Comparison of ENCODE assay signal across 15 cellular contexts in the genomic region with DNA sequence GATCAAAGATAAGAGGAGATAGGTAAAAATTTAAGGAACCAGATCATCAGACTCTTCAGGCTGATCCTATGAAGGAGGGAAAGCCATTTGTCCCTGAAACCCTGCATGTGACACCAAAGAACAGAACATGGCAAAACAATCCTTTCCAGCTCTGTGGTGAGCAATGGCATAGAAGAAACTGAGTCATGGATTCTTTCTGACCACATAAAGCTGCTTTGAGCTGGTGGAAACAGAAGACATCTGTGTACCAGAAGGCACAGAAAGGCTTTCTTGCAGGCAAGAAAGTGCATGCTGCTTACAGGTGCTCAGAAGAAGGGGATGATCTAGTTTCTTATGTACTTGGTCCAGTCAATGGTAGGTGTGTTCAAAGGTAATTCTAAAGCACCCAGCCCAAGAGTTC. TPM values are rescaled to one million over a fixed set of nuclear protein-coding genes. Genes with fewer than 3 reads are reported as not detected.
DNase-seq lines count a peak whose midpoint lies in the region; ATAC-seq and TF ChIP-seq lines count a peak whose summit lies in the region.
"Had no signal": no experiment of that assay in that cellular context is flagged by ENCODE, and none has a peak within 500 bp of the region (broad histone marks: within the 10 kb centered on the region; RNA-seq: fewer than 3 reads in every experiment).

No MANE protein-coding gene starts in this region.

- H3K4me1 ChIP-seq in SK-N-SH (ENCODE audit: control insufficient read depth in 1 of 2, insufficient read depth in 2 of 2, low read depth in 1 of 2, low read length in 1 of 2) = no peaks in the 10 kb centered on the region; a peak in 2 of 4 replicates
- H3K4me1 ChIP-seq in neural progenitor cell = peaks cover 10% of the 10 kb centered on the region
- H3K4me1 ChIP-seq: testis had no signal

- H3K9me2 ChIP-seq in SK-N-SH = no peaks in the 10 kb centered on the region

- H4K20me1 ChIP-seq in SK-N-SH (ENCODE audit: insufficient read depth) (no peaks in the 10 kb centered on the region), neural progenitor cell (ENCODE audit: low read depth) (peaks cover 5% of the 10 kb centered on the region)

- peaks cover 1% of the 10 kb centered on the region for H3K36me3 Mint-ChIP-seq in neural progenitor cell
- H3K36me3 Mint-ChIP-seq: IgD-negative memory B cell had no signal

- H3K4me1 Mint-ChIP-seq in neural progenitor cell = peaks cover 8% of the 10 kb centered on the region
- H3K4me1 Mint-ChIP-seq: H9 had no signal

- H3K9me3 Mint-ChIP-seq in neural progenitor cell = no peaks in the 10 kb centered on the region
- H3K9me3 Mint-ChIP-seq: H9, IgD-negative memory B cell had no signal

- H3K4me3 Mint-ChIP-seq in neural progenitor cell = no peak overlapping the region
- H3K4me3 Mint-ChIP-seq: H9, IgD-negative memory B cell had no signal

- H3F3A ChIP-seq in SK-N-SH (replicated peaks; ENCODE audit: insufficient read depth) (peaks cover 7% of the 10 kb centered on the region), neural progenitor cell (ENCODE audit: low read depth) (peaks cover 11% of the 10 kb centered on the region)

- H3K4me2 ChIP-seq in SK-N-SH (no peak overlapping the region), neural progenitor cell (no peak overlapping the region)

- no peak; a peak in 1 of 4 replicates for TF ChIP-seq EP300 in SK-N-SH (IDR thresholded peaks at IDR 0.05; ENCODE audit: borderline replicate concordance in 1 of 2, low read depth in 1 of 2, low read length in 1 of 2)

- CTCF ChIA-PET in SK-N-SH (lab: Yijun Ruan, JAX) = interaction anchor here (0.9 to 5.3 kb wide), 3 partner anchors 13 to 223 kb away, joined by 3 to 79 read pairs (median 3); no protein-coding TSS in a partner anchor

- H3K27me3 Mint-ChIP-seq in neural progenitor cell (ENCODE audit: insufficient read depth, low read depth) = no peaks in the 10 kb centered on the region
- H3K27me3 Mint-ChIP-seq: IgD-negative memory B cell had no signal

- in situ Hi-C loops in astrocyte of the spinal cord (cut with HindIII; ENCODE audit: low sequenced_read_pairs) = no loop called here

- H3K4me3 ChIP-seq in SK-N-SH (ENCODE audit: low read depth in 2 of 2, low read length in 1 of 2) = no peak overlapping the region
- H3K4me3 ChIP-seq in astrocyte of the spinal cord (ENCODE audit: low read depth, low read length) = no peak overlapping the region
- H3K4me3 ChIP-seq in kidney epithelial cell (ENCODE audit: low read depth, low read length) = no peak overlapping the region
- no peak overlapping the region for H3K4me3 ChIP-seq in neural progenitor cell
- H3K4me3 ChIP-seq: SK-N-MC, testis had no signal

- H3K79me2 ChIP-seq in SK-N-SH (ENCODE audit: insufficient read depth) (no peaks in the 10 kb centered on the region), neural progenitor cell (ENCODE audit: low read depth) (no peaks in the 10 kb centered on the region)

- no peak overlapping the region for H3K27ac Mint-ChIP-seq in neural progenitor cell
- H3K27ac Mint-ChIP-seq: H9, IgD-negative memory B cell had no signal

- POLR2A ChIA-PET in SK-N-SH (lab: Yijun Ruan, JAX) = no interaction called here

- H3K27ac ChIP-seq in SK-N-SH (ENCODE audit: low read depth in 2 of 2, low read length in 1 of 2) (no peak overlapping the region), neural progenitor cell (no peak overlapping the region)
- H3K27ac ChIP-seq: 22Rv1, SK-N-MC, testis had no signal

- H3K9me3 ChIP-seq in SK-N-SH (no peaks in the 10 kb centered on the region), neural progenitor cell (ENCODE audit: low read depth) (no peaks in the 10 kb centered on the region)
- H3K9me3 ChIP-seq: testis had no signal

- H3K36me3 ChIP-seq in SK-N-SH (replicated peaks in 1 of 2; ENCODE audit: control insufficient read depth in 1 of 2, insufficient read depth in 2 of 2, low read length in 1 of 2) (no peaks in the 10 kb centered on the region), kidney epithelial cell (ENCODE audit: control insufficient read depth, insufficient read depth, low read length) (no peaks in the 10 kb centered on the region), neural progenitor cell (no peaks in the 10 kb centered on the region)

- ATAC-seq in SK-N-SH treated with all-trans-retinoic acid at 6 μM for 48 hours (no peak), HG02852 (IDR thresholded peaks at IDR 0.05; ENCODE audit: unreplicated experiment) (no peak)

- H3K27me3 ChIP-seq in SK-N-SH (ENCODE audit: insufficient read depth) (no peaks in the 10 kb centered on the region), kidney epithelial cell (ENCODE audit: control insufficient read depth, insufficient read depth, low read length) (no peaks in the 10 kb centered on the region), neural progenitor cell (no peaks in the 10 kb centered on the region)
- H3K27me3 ChIP-seq: testis had no signal

- DNase-seq in SK-N-SH (no peak), HCEC 1CT (peak; percentile 86), astrocyte of the spinal cord (ENCODE audit: low read depth, low spot score) (peak; percentile 83), kidney epithelial cell (ENCODE audit: low read depth) (peak; percentile 35), NCI-H748 (lab: John Stamatoyannopoulos, UW; ENCODE audit: unreplicated experiment) (no peak), neural progenitor cell (ENCODE audit: low spot score) (no peak)
- DNase-seq: activated CD4-positive, alpha-beta T cell treated with anti-CD3 and anti-CD28 coated beads, Interleukin-2, amount 50 U/mL, for 48 hours; DMS53; H9; testis had no signal

- no peak for TF ChIP-seq RAD21 in SK-N-SH (IDR thresholded peaks at IDR 0.05; ENCODE audit: low read length)

- TF ChIP-seq CTCF in SK-N-SH (IDR thresholded peaks at IDR 0.05) (no peak), astrocyte of the spinal cord (IDR thresholded peaks at IDR 0.05; ENCODE audit: low read depth, low read length) (no peak), kidney epithelial cell (IDR thresholded peaks at IDR 0.05; ENCODE audit: insufficient read depth, low read length, poor library complexity, severe bottlenecking) (no peak), neural progenitor cell (IDR thresholded peaks at IDR 0.05) (no peak)

- H2AFZ ChIP-seq in SK-N-SH (ENCODE audit: low read depth) = no peak overlapping the region
- no peak overlapping the region for H2AFZ ChIP-seq in neural progenitor cell (replicated peaks)

- no peak overlapping the region for H3K9ac ChIP-seq in SK-N-SH
- H3K9ac ChIP-seq in neural progenitor cell = no peak overlapping the region

TF ChIP-seq in SK-N-SH, 30 proteins besides CTCF, POLR2A, EP300 and RAD21 (continues in another document):
- peak; percentile 55 for TF ChIP-seq JUND (IDR thresholded peaks at IDR 0.05)
- no peak for TF ChIP-seq EZH2phosphoT487 (IDR thresholded peaks at IDR 0.05; ENCODE audit: borderline replicate concordance, low read depth)

TF ChIP-seq in SK-N-SH treated with all-trans-retinoic acid at 6 μM for 48 hours, 23 proteins besides CTCF, POLR2A, EP300 and RAD21 (continues in another document):
- TF ChIP-seq ESRRG (CRISPR knock-in tag; IDR thresholded peaks at IDR 0.05) (no peak), SNAI2 (CRISPR knock-in tag; IDR thresholded peaks at IDR 0.05) (no peak), CSDC2 (CRISPR knock-in tag; IDR thresholded peaks at IDR 0.05) (no peak)
- TF ChIP-seq, protein P1, sequence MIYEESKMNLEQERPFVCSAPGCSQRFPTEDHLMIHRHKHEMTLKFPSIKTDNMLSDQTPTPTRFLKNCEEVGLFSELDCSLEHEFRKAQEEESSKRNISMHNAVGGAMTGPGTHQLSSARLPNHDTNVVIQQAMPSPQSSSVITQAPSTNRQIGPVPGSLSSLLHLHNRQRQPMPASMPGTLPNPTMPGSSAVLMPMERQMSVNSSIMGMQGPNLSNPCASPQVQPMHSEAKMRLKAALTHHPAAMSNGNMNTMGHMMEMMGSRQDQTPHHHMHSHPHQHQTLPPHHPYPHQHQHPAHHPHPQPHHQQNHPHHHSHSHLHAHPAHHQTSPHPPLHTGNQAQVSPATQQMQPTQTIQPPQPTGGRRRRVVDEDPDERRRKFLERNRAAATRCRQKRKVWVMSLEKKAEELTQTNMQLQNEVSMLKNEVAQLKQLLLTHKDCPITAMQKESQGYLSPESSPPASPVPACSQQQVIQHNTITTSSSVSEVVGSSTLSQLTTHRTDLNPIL (CRISPR knock-in tag; IDR thresholded peaks at IDR 0.05; ENCODE audit: low read depth) = no peak

RNA-seq across cellular contexts. Expression of a gene that starts 45.0 kb away (rescaled TPM):
- polyA plus RNA-seq in SK-N-SH (2012; rRNA removed) = 0.20 TPM in 1 of 2 replicates, not detected in the other
- polyA plus RNA-seq in SK-N-SH (2012; cell fraction: cytosol; rRNA removed) = 0.05 TPM in 1 of 2 replicates, not detected in the other
- 0.06 and 0.36 TPM in 2 replicates for polyA plus RNA-seq in SK-N-SH (2012; cell fraction: nucleus; rRNA removed)
- total RNA-seq in kidney epithelial cell (not detected in 2 replicates), neural progenitor cell (ENCODE audit: low replicate concordance) (0.84 and 2.7 TPM in 2 replicates)
- polyA plus RNA-seq: IgD-negative memory B cell had no signal

RNA-seq across cellular contexts. Expression of a gene that starts 52.7 kb away (rescaled TPM):
- polyA plus RNA-seq in SK-N-SH (2012; rRNA removed) = not detected in 2 replicates
- polyA plus RNA-seq in SK-N-SH (2012; cell fraction: cytosol; rRNA removed) = 8.5 TPM in 1 of 2 replicates, not detected in the other
- 0.51 TPM in 1 of 2 replicates, not detected in the other for polyA plus RNA-seq in SK-N-SH (2012; cell fraction: nucleus; rRNA removed)
- total RNA-seq in kidney epithelial cell = not detected in 2 replicates
- total RNA-seq in neural progenitor cell (ENCODE audit: low replicate concordance) = not detected in 2 replicates
- total RNA-seq: H9 had no signal
- polyA plus RNA-seq: IgD-negative memory B cell had no signal

RNA-seq across cellular contexts. Expression of a gene that starts 59.3 kb away (rescaled TPM):
- not detected in 2 replicates for polyA plus RNA-seq in SK-N-SH (2012; rRNA removed)
- not detected in 2 replicates for polyA plus RNA-seq in SK-N-SH (2012; cell fraction: cytosol; rRNA removed)
- polyA plus RNA-seq in SK-N-SH (2012; cell fraction: nucleus; rRNA removed) = not detected in 2 replicates
- total RNA-seq in kidney epithelial cell (not detected in 2 replicates), neural progenitor cell (ENCODE audit: low replicate concordance) (0.12 and 0.56 TPM in 2 replicates)
- total RNA-seq: H9, testis had no signal
- polyA plus RNA-seq: IgD-negative memory B cell had no signal

Comparison
In these comparisons a context has a peak if more than half of its experiments do, and no peak if none do; other contexts are left out.
1. DNase-seq: peak in HCEC 1CT (single experiment), astrocyte of the spinal cord (single experiment) and kidney epithelial cell (single experiment); none in SK-N-SH (single experiment), NCI-H748 (single experiment) and neural progenitor cell (single experiment).